10 cellular contexts compared by ENCODE assay signal in genomic region chr5:39420482-39421145, GRCh38. TPM values are rescaled to one million over a fixed set of nuclear protein-coding genes. Genes with fewer than 3 reads are reported as not detected.
DNase-seq lines count a peak whose midpoint lies in the region; ATAC-seq and TF ChIP-seq lines count a peak whose summit lies in the region.
"Had no signal": no experiment of that assay in that cellular context is flagged by ENCODE, and none has a peak within 500 bp of the region (broad histone marks: within the 10 kb centered on the region; RNA-seq: fewer than 3 reads in every experiment).

No MANE protein-coding gene starts in this region.

- H3K36me3 Mint-ChIP-seq in natural killer cell = peaks cover 9% of the 10 kb centered on the region
- no peaks in the 10 kb centered on the region for H3K36me3 Mint-ChIP-seq in natural killer cell treated with Interleukin-12 subunit alpha and Interleukin-12 subunit beta and Interleukin-15 and Interleukin-18, amount 100 ng/mL, for 72 hours
- H3K36me3 Mint-ChIP-seq: naive B cell had no signal

- ATAC-seq in natural killer cell (no peak), esophagus mucosa (peak; percentile 43), aorta (ENCODE audit: low FRiP score) (peak; percentile 54), GM18873 (IDR thresholded peaks at IDR 0.05; ENCODE audit: low FRiP score, unreplicated experiment) (no peak), foreskin keratinocyte (no peak)
- no peak for ATAC-seq in natural killer cell treated with Interleukin-12 subunit alpha and Interleukin-12 subunit beta and Interleukin-15 and Interleukin-18, amount 100 ng/mL, for 72 hours

- H3K9me3 ChIP-seq in mucosa of rectum (ENCODE audit: control insufficient read depth in 2 of 2, low read length in 2 of 2) = no peaks in the 10 kb centered on the region
- H3K9me3 ChIP-seq in aorta (ENCODE audit: control insufficient read depth, low read length) = no peaks in the 10 kb centered on the region
- H3K9me3 ChIP-seq in WERI-Rb-1 (ENCODE audit: severe bottlenecking) = no peaks in the 10 kb centered on the region

- peak overlapping the region in 1 of 2 donors; percentile 17 for H3K9ac ChIP-seq in mucosa of rectum (ENCODE audit: low read depth in 1 of 2, low read length in 2 of 2)

- peak overlapping the region; percentile 68 to 85 for H3K27ac Mint-ChIP-seq in natural killer cell
- peak overlapping the region in 1 of 2 donors; percentile 54 for H3K27ac Mint-ChIP-seq in natural killer cell treated with Interleukin-12 subunit alpha and Interleukin-12 subunit beta and Interleukin-15 and Interleukin-18, amount 100 ng/mL, for 72 hours
- H3K27ac Mint-ChIP-seq: naive B cell had no signal

- no peak overlapping the region for H3K4me3 Mint-ChIP-seq in natural killer cell
- H3K4me3 Mint-ChIP-seq in natural killer cell treated with Interleukin-12 subunit alpha and Interleukin-12 subunit beta and Interleukin-15 and Interleukin-18, amount 100 ng/mL, for 72 hours = no peak overlapping the region
- H3K4me3 Mint-ChIP-seq: naive B cell had no signal

- H3K9me3 Mint-ChIP-seq in natural killer cell = no peaks in the 10 kb centered on the region
- no peaks in the 10 kb centered on the region for H3K9me3 Mint-ChIP-seq in natural killer cell treated with Interleukin-12 subunit alpha and Interleukin-12 subunit beta and Interleukin-15 and Interleukin-18, amount 100 ng/mL, for 72 hours

- intact Hi-C loops in natural killer cell (cut with micrococcal nuclease) (loop anchor here (1.0 kb wide), 1 partner anchor 21 kb away; no protein-coding TSS in a partner anchor), aorta (cut with DNase I) (loop anchor here (1.0 to 10.0 kb wide), 3 partner anchors 21 to 127 kb away; no protein-coding TSS in a partner anchor)

- H3K36me3 ChIP-seq in mucosa of rectum (ENCODE audit: control insufficient read depth in 2 of 2, insufficient read depth in 2 of 2, low read length in 2 of 2) = no peaks in the 10 kb centered on the region
- H3K36me3 ChIP-seq in aorta (ENCODE audit: control insufficient read depth in 1 of 2, insufficient read depth in 2 of 2, low read length in 1 of 2) = no peaks in the 10 kb centered on the region
- no peaks in the 10 kb centered on the region for H3K36me3 ChIP-seq in WERI-Rb-1

- no peaks in the 10 kb centered on the region for H3K27me3 Mint-ChIP-seq in natural killer cell (ENCODE audit: low read depth in 2 of 2)
- H3K27me3 Mint-ChIP-seq in natural killer cell treated with Interleukin-12 subunit alpha and Interleukin-12 subunit beta and Interleukin-15 and Interleukin-18, amount 100 ng/mL, for 72 hours = no peaks in the 10 kb centered on the region

- H3K4me1 Mint-ChIP-seq in natural killer cell = peaks cover 58 to 66% of the 10 kb centered on the region in 2 donors
- peaks cover 19 to 28% of the 10 kb centered on the region in 2 donors for H3K4me1 Mint-ChIP-seq in natural killer cell treated with Interleukin-12 subunit alpha and Interleukin-12 subunit beta and Interleukin-15 and Interleukin-18, amount 100 ng/mL, for 72 hours (ENCODE audit: low read depth in 2 of 2)

- H3K4me3 ChIP-seq in mucosa of rectum (ENCODE audit: low read length in 2 of 2) (peak overlapping the region in 1 of 2 donors; percentile 49), aorta (ENCODE audit: low read length in 2 of 2) (no peak overlapping the region), WERI-Rb-1 (ENCODE audit: low read depth, low read length) (no peak overlapping the region)

- H3K4me1 ChIP-seq in mucosa of rectum (ENCODE audit: control insufficient read depth in 2 of 2, insufficient read depth in 2 of 2, low read length in 2 of 2) = peaks cover 11 to 17% of the 10 kb centered on the region in 2 donors
- H3K4me1 ChIP-seq in aorta (ENCODE audit: control insufficient read depth in 1 of 2, insufficient read depth in 2 of 2, low read length in 2 of 2) = peaks cover 6 to 9% of the 10 kb centered on the region in 2 donors
- peaks cover 19% of the 10 kb centered on the region for H3K4me1 ChIP-seq in foreskin keratinocyte

- 28 to 44% methylated on average over 6 of the region's 6 CpGs for WGBS in aorta, 2 donors

- DNase-seq in natural killer cell (no peak), aorta (peak; percentile 88 to 93), WERI-Rb-1 (no peak), foreskin keratinocyte (no peak)
- DNase-seq in natural killer cell treated with Interleukin-12 subunit alpha and Interleukin-12 subunit beta and Interleukin-15 and Interleukin-18, amount 100 ng/mL, for 72 hours (ENCODE audit: low spot score) = no peak
- DNase-seq: naive B cell, NCI-H69 had no signal

- no peak for TF ChIP-seq CTCF in natural killer cell (IDR thresholded peaks at IDR 0.05)
- TF ChIP-seq CTCF in WERI-Rb-1 (IDR thresholded peaks at IDR 0.05; ENCODE audit: low read depth, low read length) = no peak
- no peak for TF ChIP-seq CTCF in foreskin keratinocyte (conservative IDR thresholded peaks at IDR 0.05)

- peak overlapping the region; percentile 20 to 78 for H3K27ac ChIP-seq in mucosa of rectum (ENCODE audit: low read depth in 2 of 2, low read length in 2 of 2)
- H3K27ac ChIP-seq in aorta (ENCODE audit: low read depth in 1 of 2, low read length in 2 of 2) = peak overlapping the region in 1 of 2 donors; percentile 58
- no peak overlapping the region for H3K27ac ChIP-seq in WERI-Rb-1
- H3K27ac ChIP-seq in foreskin keratinocyte = no peak overlapping the region

- no peaks in the 10 kb centered on the region for H3K27me3 ChIP-seq in mucosa of rectum (ENCODE audit: control insufficient read depth in 2 of 2, insufficient read depth in 2 of 2, low read length in 2 of 2)
- H3K27me3 ChIP-seq in aorta (ENCODE audit: control insufficient read depth in 1 of 2, insufficient read depth in 2 of 2, low read length in 1 of 2) = no peaks in the 10 kb centered on the region
- no peaks in the 10 kb centered on the region for H3K27me3 ChIP-seq in WERI-Rb-1 (ENCODE audit: insufficient read depth, low read depth, severe bottlenecking)
- no peaks in the 10 kb centered on the region for H3K27me3 ChIP-seq in foreskin keratinocyte

RNA-seq across cellular contexts. Expression of gene DAB2, which starts 4.2 kb away (rescaled TPM):
- 10 to 100 TPM; 33.0 to 53.8 (median 36.9) TPM for total RNA-seq in natural killer cell
- total RNA-seq in natural killer cell treated with Interleukin-12 subunit alpha and Interleukin-12 subunit beta and Interleukin-15 and Interleukin-18, amount 100 ng/mL, for 72 hours = 1 to 10 TPM; 4.0 to 8.5 TPM
- 3.6 TPM for total RNA-seq in esophagus mucosa
- 100 to 1,000 TPM; 119 to 255 TPM for total RNA-seq in aorta
- 10 to 100 TPM; 21.9 to 36.3 TPM for polyA plus RNA-seq in aorta
- total RNA-seq in foreskin keratinocyte = 6.2 and 6.5 TPM in 2 replicates
- 2.7 and 3.3 TPM in 2 replicates for polyA plus RNA-seq in foreskin keratinocyte

RNA-seq across cellular contexts. Expression of gene C9, which starts 56.3 kb away (rescaled TPM):
- total RNA-seq in natural killer cell (under 1 TPM in 1 of 3 donors, not detected in 2; 0.52 TPM), esophagus mucosa (not detected), aorta (under 1 TPM; 0.13 to 0.30 TPM), foreskin keratinocyte (not detected in 2 replicates)
- total RNA-seq in natural killer cell treated with Interleukin-12 subunit alpha and Interleukin-12 subunit beta and Interleukin-15 and Interleukin-18, amount 100 ng/mL, for 72 hours = not detected
- polyA plus RNA-seq in aorta (under 1 TPM in 1 of 2 donors, not detected in 1; 0.25 TPM), foreskin keratinocyte (not detected in 2 replicates)

Comparison
In these comparisons a context has a peak if more than half of its experiments do, and no peak if none do; other contexts are left out.
1. ATAC-seq: peak in esophagus mucosa (single experiment) and aorta (single experiment); none in natural killer cell (0 of 3), natural killer cell treated with Interleukin-12 subunit alpha and Interleukin-12 subunit beta and Interleukin-15 and Interleukin-18, amount 100 ng/mL, for 72 hours (0 of 2), GM18873 (single experiment) and foreskin keratinocyte (single experiment).
2. DNase-seq: peak in aorta (2 of 2); none in natural killer cell (single experiment), natural killer cell treated with Interleukin-12 subunit alpha and Interleukin-12 subunit beta and Interleukin-15 and Interleukin-18, amount 100 ng/mL, for 72 hours (single experiment), WERI-Rb-1 (single experiment) and foreskin keratinocyte (0 of 2).
3. H3K27ac ChIP-seq: peak in mucosa of rectum (2 of 2); none in WERI-Rb-1 (single experiment) and foreskin keratinocyte (single experiment).